ENCODE assay signal across 1 cellular context in genomic region chr12:119672194-119672593, GRCh38.
TF ChIP-seq lines count a peak whose summit lies in the region.

No MANE protein-coding gene starts in this region.

TF ChIP-seq in K562, 482 proteins besides CTCF, POLR2A, EP300 and RAD21 (continued from another document and continues in another):
- TF ChIP-seq CTCFL (IDR thresholded peaks at IDR 0.05; ENCODE audit: borderline replicate concordance, insufficient read depth, low read depth, low read length, poor library complexity, severe bottlenecking) (no peak), HCFC1 (IDR thresholded peaks at IDR 0.05; ENCODE audit: low read depth, low read length) (no peak), SMAD2 (IDR thresholded peaks at IDR 0.05; ENCODE audit: low read depth, low read length) (no peak), NCOA1 (IDR thresholded peaks at IDR 0.05; ENCODE audit: low read depth) (peak; percentile 38; the same call in 1 of the 2 replicates), ETV1 (tag; conservative IDR thresholded peaks at IDR 0.05; ENCODE audit: low read depth) (no peak; the same call in 1 of the 2 replicates), FOXK1 (CRISPR knock-in tag; IDR thresholded peaks at IDR 0.05; ENCODE audit: borderline replicate concordance) (no peak), RBM39 (optimal IDR thresholded peaks at IDR 0.05; ENCODE audit: low read depth, low read length) (no peak), U2AF2 (optimal IDR thresholded peaks at IDR 0.05; ENCODE audit: low read depth, low read length) (no peak), CEBPB (tag; IDR thresholded peaks at IDR 0.05) (no peak), PTBP1 (IDR thresholded peaks at IDR 0.05; ENCODE audit: low read depth, low read length) (no peak), ETV5 (CRISPR knock-in tag; IDR thresholded peaks at IDR 0.05; ENCODE audit: low read depth) (no peak), NR3C1 (CRISPR knock-in tag; IDR thresholded peaks at IDR 0.05) (no peak), REST (CRISPR knock-in tag; IDR thresholded peaks at IDR 0.05; ENCODE audit: low read depth) (no peak), KLF16 (IDR thresholded peaks at IDR 0.05) (peak; percentile 54; the same call in 1 of the 2 replicates), ZNF23 (CRISPR knock-in tag; IDR thresholded peaks at IDR 0.05) (no peak), SMAD4 (CRISPR knock-in tag; conservative IDR thresholded peaks at IDR 0.05) (peak; percentile 72; the same call in 1 of the 2 replicates), DMBX1 (CRISPR knock-in tag; IDR thresholded peaks at IDR 0.05; ENCODE audit: borderline replicate concordance) (peak; percentile 63; the same call in 1 of the 2 replicates), CBX3 (IDR thresholded peaks at IDR 0.05; ENCODE audit: borderline replicate concordance in 1 of 2, low read length in 2 of 2) (no peak), CBFB (CRISPR knock-in tag; IDR thresholded peaks at IDR 0.05) (no peak), ZNF124 (CRISPR knock-in tag; IDR thresholded peaks at IDR 0.05) (no peak), KAT8 (IDR thresholded peaks at IDR 0.05; ENCODE audit: low read depth) (0 out of 2 replicates have a peak, but pooled peaks have one; percentile 70), SOX6 (IDR thresholded peaks at IDR 0.05) (peak; percentile 57; the same call in 1 of the 2 replicates), POLR2B (IDR thresholded peaks at IDR 0.05; ENCODE audit: low read depth, partially characterized antibody) (no peak), BACH1 (tag; IDR thresholded peaks at IDR 0.05) (no peak), ILK (tag; IDR thresholded peaks at IDR 0.05; ENCODE audit: borderline replicate concordance, low read depth) (no peak), MLLT1 (IDR thresholded peaks at IDR 0.05) (no peak), E2F1 (CRISPR knock-in tag; IDR thresholded peaks at IDR 0.05) (no peak), MCM5 (IDR thresholded peaks at IDR 0.05; ENCODE audit: low read depth) (no peak), CREM (IDR thresholded peaks at IDR 0.05; ENCODE audit: low read depth) (0 out of 2 replicates have a peak, but pooled peaks have one; percentile 16), LARP7 (IDR thresholded peaks at IDR 0.05) (no peak), KLF13 (tag; IDR thresholded peaks at IDR 0.05; ENCODE audit: borderline replicate concordance, low read depth) (no peak), ATF2 (CRISPR knock-in tag; IDR thresholded peaks at IDR 0.05) (no peak), JUNB (CRISPR knock-in tag; conservative IDR thresholded peaks at IDR 0.05) (no peak), CXXC5 (CRISPR knock-in tag; IDR thresholded peaks at IDR 0.05) (peak; percentile 77), TCF3 (CRISPR knock-in tag; IDR thresholded peaks at IDR 0.05) (peak; percentile 80), PURB (CRISPR knock-in tag; IDR thresholded peaks at IDR 0.05; ENCODE audit: low read depth) (no peak), OTX1 (CRISPR knock-in tag; IDR thresholded peaks at IDR 0.05) (no peak), ZNF766 (CRISPR knock-in tag; conservative IDR thresholded peaks at IDR 0.05) (no peak), ZFP1 (CRISPR knock-in tag; IDR thresholded peaks at IDR 0.05) (no peak)
- TF ChIP-seq, protein P1, sequence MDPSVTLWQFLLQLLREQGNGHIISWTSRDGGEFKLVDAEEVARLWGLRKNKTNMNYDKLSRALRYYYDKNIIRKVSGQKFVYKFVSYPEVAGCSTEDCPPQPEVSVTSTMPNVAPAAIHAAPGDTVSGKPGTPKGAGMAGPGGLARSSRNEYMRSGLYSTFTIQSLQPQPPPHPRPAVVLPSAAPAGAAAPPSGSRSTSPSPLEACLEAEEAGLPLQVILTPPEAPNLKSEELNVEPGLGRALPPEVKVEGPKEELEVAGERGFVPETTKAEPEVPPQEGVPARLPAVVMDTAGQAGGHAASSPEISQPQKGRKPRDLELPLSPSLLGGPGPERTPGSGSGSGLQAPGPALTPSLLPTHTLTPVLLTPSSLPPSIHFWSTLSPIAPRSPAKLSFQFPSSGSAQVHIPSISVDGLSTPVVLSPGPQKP (CRISPR knock-in tag; IDR thresholded peaks at IDR 0.05), result no peak
- TF ChIP-seq, protein P2, sequence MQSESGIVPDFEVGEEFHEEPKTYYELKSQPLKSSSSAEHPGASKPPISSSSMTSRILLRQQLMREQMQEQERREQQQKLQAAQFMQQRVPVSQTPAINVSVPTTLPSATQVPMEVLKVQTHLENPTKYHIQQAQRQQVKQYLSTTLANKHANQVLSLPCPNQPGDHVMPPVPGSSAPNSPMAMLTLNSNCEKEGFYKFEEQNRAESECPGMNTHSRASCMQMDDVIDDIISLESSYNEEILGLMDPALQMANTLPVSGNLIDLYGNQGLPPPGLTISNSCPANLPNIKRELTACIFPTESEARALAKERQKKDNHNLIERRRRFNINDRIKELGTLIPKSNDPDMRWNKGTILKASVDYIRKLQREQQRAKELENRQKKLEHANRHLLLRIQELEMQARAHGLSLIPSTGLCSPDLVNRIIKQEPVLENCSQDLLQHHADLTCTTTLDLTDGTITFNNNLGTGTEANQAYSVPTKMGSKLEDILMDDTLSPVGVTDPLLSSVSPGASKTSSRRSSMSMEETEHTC (IDR thresholded peaks at IDR 0.05), result no peak
- TF ChIP-seq, protein P3, sequence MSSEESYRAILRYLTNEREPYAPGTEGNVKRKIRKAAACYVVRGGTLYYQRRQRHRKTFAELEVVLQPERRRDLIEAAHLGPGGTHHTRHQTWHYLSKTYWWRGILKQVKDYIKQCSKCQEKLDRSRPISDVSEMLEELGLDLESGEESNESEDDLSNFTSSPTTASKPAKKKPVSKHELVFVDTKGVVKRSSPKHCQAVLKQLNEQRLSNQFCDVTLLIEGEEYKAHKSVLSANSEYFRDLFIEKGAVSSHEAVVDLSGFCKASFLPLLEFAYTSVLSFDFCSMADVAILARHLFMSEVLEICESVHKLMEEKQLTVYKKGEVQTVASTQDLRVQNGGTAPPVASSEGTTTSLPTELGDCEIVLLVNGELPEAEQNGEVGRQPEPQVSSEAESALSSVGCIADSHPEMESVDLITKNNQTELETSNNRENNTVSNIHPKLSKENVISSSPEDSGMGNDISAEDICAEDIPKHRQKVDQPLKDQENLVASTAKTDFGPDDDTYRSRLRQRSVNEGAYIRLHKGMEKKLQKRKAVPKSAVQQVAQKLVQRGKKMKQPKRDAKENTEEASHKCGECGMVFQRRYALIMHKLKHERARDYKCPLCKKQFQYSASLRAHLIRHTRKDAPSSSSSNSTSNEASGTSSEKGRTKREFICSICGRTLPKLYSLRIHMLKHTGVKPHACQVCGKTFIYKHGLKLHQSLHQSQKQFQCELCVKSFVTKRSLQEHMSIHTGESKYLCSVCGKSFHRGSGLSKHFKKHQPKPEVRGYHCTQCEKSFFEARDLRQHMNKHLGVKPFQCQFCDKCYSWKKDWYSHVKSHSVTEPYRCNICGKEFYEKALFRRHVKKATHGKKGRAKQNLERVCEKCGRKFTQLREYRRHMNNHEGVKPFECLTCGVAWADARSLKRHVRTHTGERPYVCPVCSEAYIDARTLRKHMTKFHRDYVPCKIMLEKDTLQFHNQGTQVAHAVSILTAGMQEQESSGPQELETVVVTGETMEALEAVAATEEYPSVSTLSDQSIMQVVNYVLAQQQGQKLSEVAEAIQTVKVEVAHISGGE (CRISPR knock-in tag; IDR thresholded peaks at IDR 0.05), result peak in 1 of 3 experiments; percentile 65; a peak in 2 of 6 replicates
- TF ChIP-seq, protein P4, sequence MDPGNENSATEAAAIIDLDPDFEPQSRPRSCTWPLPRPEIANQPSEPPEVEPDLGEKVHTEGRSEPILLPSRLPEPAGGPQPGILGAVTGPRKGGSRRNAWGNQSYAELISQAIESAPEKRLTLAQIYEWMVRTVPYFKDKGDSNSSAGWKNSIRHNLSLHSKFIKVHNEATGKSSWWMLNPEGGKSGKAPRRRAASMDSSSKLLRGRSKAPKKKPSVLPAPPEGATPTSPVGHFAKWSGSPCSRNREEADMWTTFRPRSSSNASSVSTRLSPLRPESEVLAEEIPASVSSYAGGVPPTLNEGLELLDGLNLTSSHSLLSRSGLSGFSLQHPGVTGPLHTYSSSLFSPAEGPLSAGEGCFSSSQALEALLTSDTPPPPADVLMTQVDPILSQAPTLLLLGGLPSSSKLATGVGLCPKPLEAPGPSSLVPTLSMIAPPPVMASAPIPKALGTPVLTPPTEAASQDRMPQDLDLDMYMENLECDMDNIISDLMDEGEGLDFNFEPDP (CRISPR knock-in tag; IDR thresholded peaks at IDR 0.05), result no peak
- TF ChIP-seq, protein P5, sequence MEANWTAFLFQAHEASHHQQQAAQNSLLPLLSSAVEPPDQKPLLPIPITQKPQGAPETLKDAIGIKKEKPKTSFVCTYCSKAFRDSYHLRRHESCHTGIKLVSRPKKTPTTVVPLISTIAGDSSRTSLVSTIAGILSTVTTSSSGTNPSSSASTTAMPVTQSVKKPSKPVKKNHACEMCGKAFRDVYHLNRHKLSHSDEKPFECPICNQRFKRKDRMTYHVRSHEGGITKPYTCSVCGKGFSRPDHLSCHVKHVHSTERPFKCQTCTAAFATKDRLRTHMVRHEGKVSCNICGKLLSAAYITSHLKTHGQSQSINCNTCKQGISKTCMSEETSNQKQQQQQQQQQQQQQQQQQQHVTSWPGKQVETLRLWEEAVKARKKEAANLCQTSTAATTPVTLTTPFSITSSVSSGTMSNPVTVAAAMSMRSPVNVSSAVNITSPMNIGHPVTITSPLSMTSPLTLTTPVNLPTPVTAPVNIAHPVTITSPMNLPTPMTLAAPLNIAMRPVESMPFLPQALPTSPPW (CRISPR knock-in tag; IDR thresholded peaks at IDR 0.05), result 0 out of 2 replicates have a peak, but pooled peaks have one; percentile 16
